1 cellular context compared by ENCODE assay signal in the genomic region with DNA sequence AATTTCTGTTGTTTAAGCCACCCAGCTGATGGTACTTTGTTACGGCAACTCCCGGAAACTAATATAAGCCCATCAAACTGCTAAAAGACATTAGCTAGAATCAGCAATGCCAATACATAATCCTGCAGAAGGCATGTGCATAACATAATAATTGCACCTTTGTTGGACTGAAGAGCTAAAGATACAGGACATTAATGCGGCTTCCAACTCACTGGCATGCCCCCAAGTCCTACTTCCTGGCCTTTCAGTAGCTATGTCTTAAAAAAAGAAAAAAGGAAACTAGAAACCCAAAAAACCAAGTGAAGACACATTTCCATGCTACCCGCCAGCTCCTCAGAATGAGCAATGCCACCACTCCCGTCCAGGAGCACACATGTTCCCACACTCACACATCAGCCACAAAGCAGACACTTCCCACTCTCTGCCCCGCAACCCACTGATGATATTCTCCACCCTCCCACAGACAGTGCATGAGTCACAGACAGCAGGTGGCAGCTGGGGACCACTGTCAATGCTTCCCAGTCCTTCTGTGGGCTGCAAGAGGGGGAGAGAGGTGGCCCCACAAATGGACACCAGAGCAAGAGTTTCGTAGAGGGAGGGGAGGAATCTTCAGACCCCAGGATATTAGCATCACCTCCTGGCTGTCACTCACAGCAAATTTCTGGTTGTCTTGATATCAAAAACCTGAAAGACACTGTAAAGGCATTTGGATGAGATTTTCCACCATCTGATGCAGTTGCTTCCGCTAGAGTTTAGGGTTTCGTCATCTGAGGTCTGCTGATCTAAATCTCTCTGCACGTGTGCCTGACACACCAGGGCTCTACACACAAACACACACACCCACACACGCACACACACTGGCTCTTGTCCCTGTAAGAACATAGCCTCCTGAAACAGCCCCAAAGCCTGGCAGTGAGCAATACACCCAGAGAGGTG.
TF ChIP-seq lines count a peak whose summit lies in the region.

No MANE protein-coding gene starts in this region.

TF ChIP-seq in H1, 55 proteins besides CTCF, POLR2A, EP300 and RAD21:
- no peak for TF ChIP-seq BACH1 (IDR thresholded peaks at IDR 0.05; ENCODE audit: low read length)
- TF ChIP-seq ASH2L (IDR thresholded peaks at IDR 0.05; ENCODE audit: low read length) = no peak
- no peak for TF ChIP-seq SP4 (IDR thresholded peaks at IDR 0.05; ENCODE audit: low read length)
TF ChIP-seq in H1: peak in this region for 0.
